In genomic region chr11:68032997-68033707, GRCh38 we compare ENCODE assay signal across 1 cellular context.
TF ChIP-seq lines count a peak whose summit lies in the region.

No MANE protein-coding gene starts in this region.

TF ChIP-seq in K562, 482 proteins besides CTCF, POLR2A, EP300 and RAD21:
- peak; percentile 13 for TF ChIP-seq RBFOX2 (IDR thresholded peaks at IDR 0.05; ENCODE audit: low read depth, low read length)
- peak; percentile 9; the same call in 1 of the 2 replicates for TF ChIP-seq POLR2G (IDR thresholded peaks at IDR 0.05; ENCODE audit: low read depth, low read length)
- no peak for TF ChIP-seq THAP12 (CRISPR knock-in tag; IDR thresholded peaks at IDR 0.05)
